23 cellular contexts compared by ENCODE assay signal in the genomic region with DNA sequence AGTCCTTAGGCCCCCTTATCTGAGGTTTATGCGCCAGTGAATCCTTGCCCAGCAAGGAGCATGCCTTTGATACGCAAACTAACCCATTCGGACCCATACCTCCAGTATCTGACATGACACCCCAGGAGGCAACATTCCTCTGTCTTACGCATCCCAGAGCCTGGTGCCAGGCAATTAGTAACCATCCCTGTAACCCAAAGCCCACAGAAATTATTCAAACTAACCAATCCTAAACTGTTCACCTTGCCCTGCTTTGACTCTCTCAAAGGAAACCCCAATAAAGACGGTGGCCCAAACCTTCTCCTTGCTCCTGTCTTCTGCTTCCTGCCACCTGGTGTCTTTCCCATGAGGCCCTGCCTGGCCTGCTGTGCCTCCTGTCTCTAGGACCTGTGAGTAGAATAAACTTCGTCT. TPM values are rescaled to one million over a fixed set of nuclear protein-coding genes. Genes with fewer than 3 reads are reported as not detected.
DNase-seq lines count a peak whose midpoint lies in the region; ATAC-seq lines count a peak whose summit lies in the region.
"Had no signal": no experiment of that assay in that cellular context is flagged by ENCODE, and none has a peak within 500 bp of the region (broad histone marks: within the 10 kb centered on the region; RNA-seq: fewer than 3 reads in every experiment).

No MANE protein-coding gene starts in this region.

- intact Hi-C loops in Right ventricle myocardium inferior (cut with DNase I) = no loop called here

- H3K9ac ChIP-seq in iPS-20b (ENCODE audit: low read depth, low read length) = no peak overlapping the region; the same call in 1 of the 2 replicates

- peaks cover 16% of the 10 kb centered on the region for H3K36me3 ChIP-seq in iPS-20b (ENCODE audit: insufficient read depth, low read depth, low read length)
- H3K36me3 ChIP-seq: colonic mucosa had no signal

- H3K27ac ChIP-seq in iPS-20b (ENCODE audit: low read length) = no peak overlapping the region
- H3K27ac ChIP-seq: C4-2B, colonic mucosa, gastrocnemius medialis, SK-N-MC, skin epidermis had no signal

- no peaks in the 10 kb centered on the region for H3K9me3 ChIP-seq in iPS-20b (ENCODE audit: insufficient read depth, low read depth, low read length)
- H3K9me3 ChIP-seq: colonic mucosa, gastrocnemius medialis had no signal

- peaks cover 72% of the 10 kb centered on the region for H3K4me1 ChIP-seq in iPS-20b (ENCODE audit: insufficient read depth, low read length)
- H3K4me1 ChIP-seq: colonic mucosa, gastrocnemius medialis had no signal

- H3K4me3 ChIP-seq in iPS-20b (ENCODE audit: low read length) = peak overlapping the region; percentile 28; the same call in 1 of the 2 replicates
- H3K4me3 ChIP-seq: colonic mucosa, gastrocnemius medialis, lung, SK-N-MC, skin epidermis had no signal

- no peaks in the 10 kb centered on the region for H3K27me3 ChIP-seq in iPS-20b (ENCODE audit: insufficient read depth, low read length)
- H3K27me3 ChIP-seq: colonic mucosa, gastrocnemius medialis had no signal

- ATAC-seq in Right ventricle myocardium inferior = no peak
- ATAC-seq in HG03520 (IDR thresholded peaks at IDR 0.05; ENCODE audit: unreplicated experiment) = no peak
- ATAC-seq: gastrocnemius medialis; naive thymus-derived CD4-positive, alpha-beta T cell; Panc1 had no signal

- peak; percentile 44 for DNase-seq in HT1080 (ENCODE audit: low read depth)
- peak; percentile 52 for DNase-seq in astrocyte of the hippocampus (ENCODE audit: low read depth, low spot score)
- no peak for DNase-seq in Right ventricle myocardium inferior (ENCODE audit: missing footprints)
- DNase-seq in superior temporal gyrus (ENCODE audit: extremely low spot score) = no peak
- no peak for DNase-seq in dedifferentiated amniotic fluid mesenchymal stem cell (ENCODE audit: extremely low spot score)
- DNase-seq: activated CD4-positive, alpha-beta T cell treated with anti-CD3 and anti-CD28 coated beads for 4 hours; activated naive CD4-positive, alpha-beta T cell treated with Interleukin-2 at 50 U/mL for 16 hours; colonic mucosa; gastrocnemius medialis; MM.1S; naive thymus-derived CD4-positive, alpha-beta T cell; NCI-H1694; NCI-H2227 treated with DMSO at 0.1 percent for 48 hours; stimulated activated CD4-positive, alpha-beta T cell treated with anti-CD3 and anti-CD28 coated beads, Interleukin-4, amount 100 ng/mL, for 1 hour had no signal

RNA-seq across cellular contexts. Expression of a gene that starts 36.4 kb away (rescaled TPM):
- 43.8 and 45.4 TPM in 2 replicates for total RNA-seq in HT1080 (2014; rRNA removed; shearing (Covaris generic))
- 36.5 and 45.2 TPM in 2 replicates for polyA plus RNA-seq in HT1080 (2015; cell fraction: cytosol; rRNA removed)
- polyA plus RNA-seq in HT1080 (2015; cell fraction: nucleus; rRNA removed) = 40.7 and 41.8 TPM in 2 replicates
- 10.5 TPM for total RNA-seq in Right ventricle myocardium inferior

RNA-seq across cellular contexts. Expression of a gene that starts 39.4 kb away (rescaled TPM):
- total RNA-seq in HT1080 (2014; rRNA removed; shearing (Covaris generic)) = not detected in 2 replicates
- not detected in 2 replicates for polyA plus RNA-seq in HT1080 (2015; cell fraction: cytosol; rRNA removed)
- polyA plus RNA-seq in HT1080 (2015; cell fraction: nucleus; rRNA removed) = not detected in 2 replicates
- not detected for total RNA-seq in Right ventricle myocardium inferior
- total RNA-seq: colonic mucosa; endothelial cell of umbilical vein; gastrocnemius medialis; lung; naive thymus-derived CD4-positive, alpha-beta T cell; progenitor cell of endocrine pancreas had no signal
- polyA plus RNA-seq: endothelial cell of umbilical vein; lung; naive thymus-derived CD4-positive, alpha-beta T cell had no signal

Comparison
In these comparisons a context has a peak if more than half of its experiments do, and no peak if none do; other contexts are left out.
1. DNase-seq: peak in HT1080 (single experiment) and astrocyte of the hippocampus (single experiment); none in Right ventricle myocardium inferior (single experiment), superior temporal gyrus (single experiment) and dedifferentiated amniotic fluid mesenchymal stem cell (single experiment).